Comparison of ENCODE assay signal across 8 cellular contexts in genomic region chr12:113299619-113300237, GRCh38.
A peak's percentile ranks its signal among the peaks of the same experiment; 100 is the strongest.
DNase-seq lines count a peak whose midpoint lies in the region; ATAC-seq and TF ChIP-seq lines count a peak whose summit lies in the region.

No MANE protein-coding gene starts in this region.

- peaks cover 14% of the 10 kb centered on the region for H3K4me1 Mint-ChIP-seq in activated T-cell treated with anti-CD3 and anti-CD28 coated beads, Interleukin-2, amount 50 U/mL, for 24 hours (ENCODE audit: low read depth)

- H3K27me3 ChIP-seq in iPS-20b (ENCODE audit: insufficient read depth, low read length), result no peaks in the 10 kb centered on the region

- H3K27ac ChIP-seq in iPS-20b (ENCODE audit: low read length), result peak overlapping the region; percentile 7
- H3K27ac ChIP-seq in substantia nigra (ENCODE audit: low read depth, low read length, poor library complexity, severe bottlenecking), result peak overlapping the region; percentile 46

- peak overlapping the region; percentile 69 for H3K27ac Mint-ChIP-seq in activated T-cell treated with anti-CD3 and anti-CD28 coated beads, Interleukin-2, amount 50 U/mL, for 24 hours

- no peaks in the 10 kb centered on the region for H3K9me3 ChIP-seq in iPS-20b (ENCODE audit: insufficient read depth, low read depth, low read length)

- H3K4me3 ChIP-seq in astrocyte of the spinal cord (ENCODE audit: low read depth, low read length) (no peak overlapping the region), iPS-20b (ENCODE audit: low read length) (no peak overlapping the region)

- no peak for ATAC-seq in GM18870 (IDR thresholded peaks at IDR 0.05; ENCODE audit: unreplicated experiment)
- no peak for ATAC-seq in GM18517 (IDR thresholded peaks at IDR 0.05; ENCODE audit: unreplicated experiment)
- ATAC-seq in GM18861 (IDR thresholded peaks at IDR 0.05; ENCODE audit: unreplicated experiment), result no peak

- no peaks in the 10 kb centered on the region for H3K36me3 ChIP-seq in iPS-20b (ENCODE audit: insufficient read depth, low read depth, low read length)

- no peaks in the 10 kb centered on the region; the same call in 1 of the 2 replicates for H3K4me1 ChIP-seq in iPS-20b (ENCODE audit: insufficient read depth, low read length)

- TF ChIP-seq CTCF in astrocyte of the spinal cord (IDR thresholded peaks at IDR 0.05; ENCODE audit: low read depth, low read length), result no peak

- H3K4me3 Mint-ChIP-seq in activated T-cell treated with anti-CD3 and anti-CD28 coated beads, Interleukin-2, amount 50 U/mL, for 24 hours, result no peak overlapping the region

- peaks cover 82% of the 10 kb centered on the region for H3K36me3 Mint-ChIP-seq in activated T-cell treated with anti-CD3 and anti-CD28 coated beads, Interleukin-2, amount 50 U/mL, for 24 hours (ENCODE audit: low read depth)

- DNase-seq in activated T-cell treated with anti-CD3 and anti-CD28 coated beads, Interleukin-2, amount 50 U/mL, for 24 hours, result no peak
- no peak for DNase-seq in activated T-cell treated with anti-CD3 and anti-CD28 coated beads, Interleukin-2, amount 50 U/mL, for 1 hour
- DNase-seq in astrocyte of the spinal cord (ENCODE audit: low read depth, low spot score) (peak; percentile 83), substantia nigra (lab: John Stamatoyannopoulos, UW) (peak in 28 of 49 donors; percentile 13 to 77 (median 44))

- H3K9ac ChIP-seq in iPS-20b (ENCODE audit: low read depth, low read length), result no peak overlapping the region

- no peaks in the 10 kb centered on the region for H3K9me3 Mint-ChIP-seq in activated T-cell treated with anti-CD3 and anti-CD28 coated beads, Interleukin-2, amount 50 U/mL, for 24 hours

- in situ Hi-C loops in astrocyte of the spinal cord (cut with HindIII; ENCODE audit: low sequenced_read_pairs), result no loop called here

- H3K27me3 Mint-ChIP-seq in activated T-cell treated with anti-CD3 and anti-CD28 coated beads, Interleukin-2, amount 50 U/mL, for 24 hours, result no peaks in the 10 kb centered on the region

Comparison
In these comparisons a context has a peak if more than half of its experiments do, and no peak if none do; other contexts are left out.
1. DNase-seq: peak in astrocyte of the spinal cord (single experiment) and substantia nigra (28 of 49); none in activated T-cell treated with anti-CD3 and anti-CD28 coated beads, Interleukin-2, amount 50 U/mL, for 24 hours (single experiment) and activated T-cell treated with anti-CD3 and anti-CD28 coated beads, Interleukin-2, amount 50 U/mL, for 1 hour (single experiment).